1 cellular context compared by ENCODE assay signal in genomic region chr12:113103756-113104450, GRCh38.
TF ChIP-seq lines count a peak whose summit lies in the region.

No MANE protein-coding gene starts in this region.

TF ChIP-seq in K562, 482 proteins besides CTCF, POLR2A, EP300 and RAD21:
- TF ChIP-seq SPI1 (IDR thresholded peaks at IDR 0.05; ENCODE audit: borderline replicate concordance, low read depth, low read length) (peak; percentile 68; the same call in 1 of the 2 replicates), U2AF1 (optimal IDR thresholded peaks at IDR 0.05; ENCODE audit: low read depth, low read length) (no peak), ZFP36 (IDR thresholded peaks at IDR 0.05; ENCODE audit: low read depth, low read length, partially characterized antibody) (peak; percentile 82), CREM (IDR thresholded peaks at IDR 0.05; ENCODE audit: low read depth) (peak; percentile 50), ZSCAN32 (CRISPR knock-in tag; IDR thresholded peaks at IDR 0.05) (no peak), ESRRA (IDR thresholded peaks at IDR 0.05; ENCODE audit: borderline replicate concordance, low read depth) (no peak), CXXC5 (CRISPR knock-in tag; IDR thresholded peaks at IDR 0.05) (no peak), TSHZ1 (CRISPR knock-in tag; IDR thresholded peaks at IDR 0.05) (no peak), NFE2 (IDR thresholded peaks at IDR 0.05; ENCODE audit: low read depth) (no peak), POLR3A (IDR thresholded peaks at IDR 0.05; ENCODE audit: borderline replicate concordance, extremely low read depth, insufficient read depth, insufficient read length) (no peak), GTF2B (IDR thresholded peaks at IDR 0.05; ENCODE audit: extremely low read depth, insufficient read length) (no peak), ZNF395 (CRISPR knock-in tag; IDR thresholded peaks at IDR 0.05) (no peak), C11orf30 (IDR thresholded peaks at IDR 0.05; ENCODE audit: low read depth) (no peak), GABPA (tag; conservative IDR thresholded peaks at IDR 0.05; ENCODE audit: low read depth) (0 out of 2 replicates have a peak, but pooled peaks have one; percentile 16), PKNOX1 (IDR thresholded peaks at IDR 0.05) (peak; percentile 96), PHB (CRISPR knock-in tag; IDR thresholded peaks at IDR 0.05) (no peak), ATF1 (CRISPR knock-in tag; IDR thresholded peaks at IDR 0.05) (no peak), ATF1 (tag; IDR thresholded peaks at IDR 0.05) (peak; percentile 13; the same call in 1 of the 2 replicates), TAL1 (IDR thresholded peaks at IDR 0.05) (no peak), NFIC (IDR thresholded peaks at IDR 0.05) (peak; percentile 48; the same call in 1 of the 2 replicates), KHSRP (IDR thresholded peaks at IDR 0.05) (no peak), ZNF695 (CRISPR knock-in tag; IDR thresholded peaks at IDR 0.05) (no peak), ZNF696 (CRISPR knock-in tag; conservative IDR thresholded peaks at IDR 0.05) (no peak), USF1 (CRISPR knock-in tag; IDR thresholded peaks at IDR 0.05) (peak; percentile 85), ZNF699 (CRISPR knock-in tag; IDR thresholded peaks at IDR 0.05; ENCODE audit: insufficient replicate concordance) (no peak), MEIS2 (IDR thresholded peaks at IDR 0.05; ENCODE audit: partially characterized antibody) (peak; percentile 72), HDAC1 (IDR thresholded peaks at IDR 0.05) (no peak), BRF1 (IDR thresholded peaks at IDR 0.05; ENCODE audit: borderline replicate concordance, extremely low read depth, insufficient read length) (no peak), JUN (IDR thresholded peaks at IDR 0.05; ENCODE audit: borderline replicate concordance, low read depth, low read length) (no peak), JUN (CRISPR knock-in tag; IDR thresholded peaks at IDR 0.05; ENCODE audit: borderline replicate concordance) (no peak), POU5F1 (IDR thresholded peaks at IDR 0.05; ENCODE audit: borderline replicate concordance, low read depth, low read length, partially characterized antibody) (no peak), ARID3A (IDR thresholded peaks at IDR 0.05; ENCODE audit: borderline replicate concordance, low read depth, low read length) (no peak), USF2 (CRISPR knock-in tag; IDR thresholded peaks at IDR 0.05) (peak; percentile 82), ASH1L (IDR thresholded peaks at IDR 0.05; ENCODE audit: borderline replicate concordance, low read depth, partially characterized antibody) (no peak), MTA3 (IDR thresholded peaks at IDR 0.05; ENCODE audit: borderline replicate concordance) (no peak), ZNF778 (CRISPR knock-in tag; IDR thresholded peaks at IDR 0.05) (no peak), ZSCAN29 (IDR thresholded peaks at IDR 0.05) (peak; percentile 88), FOXJ2 (tag; IDR thresholded peaks at IDR 0.05) (no peak), PBX2 (CRISPR knock-in tag; IDR thresholded peaks at IDR 0.05; ENCODE audit: low read depth) (peak; percentile 56), PBX2 (tag; conservative IDR thresholded peaks at IDR 0.05; ENCODE audit: low read depth) (peak; percentile 53), CREB1 (IDR thresholded peaks at IDR 0.05) (0 out of 2 replicates have a peak, but pooled peaks have one; percentile 17), CREB1 (CRISPR knock-in tag; IDR thresholded peaks at IDR 0.05) (no peak), RAD51 (IDR thresholded peaks at IDR 0.05; ENCODE audit: borderline replicate concordance, low read depth) (peak; percentile 56; the same call in 1 of the 2 replicates), ZNF23 (CRISPR knock-in tag; IDR thresholded peaks at IDR 0.05) (no peak), SMARCB1 (IDR thresholded peaks at IDR 0.05; ENCODE audit: insufficient read length, low read depth) (no peak)
